Comparison of ENCODE assay signal across 10 cellular contexts in the genomic region with DNA sequence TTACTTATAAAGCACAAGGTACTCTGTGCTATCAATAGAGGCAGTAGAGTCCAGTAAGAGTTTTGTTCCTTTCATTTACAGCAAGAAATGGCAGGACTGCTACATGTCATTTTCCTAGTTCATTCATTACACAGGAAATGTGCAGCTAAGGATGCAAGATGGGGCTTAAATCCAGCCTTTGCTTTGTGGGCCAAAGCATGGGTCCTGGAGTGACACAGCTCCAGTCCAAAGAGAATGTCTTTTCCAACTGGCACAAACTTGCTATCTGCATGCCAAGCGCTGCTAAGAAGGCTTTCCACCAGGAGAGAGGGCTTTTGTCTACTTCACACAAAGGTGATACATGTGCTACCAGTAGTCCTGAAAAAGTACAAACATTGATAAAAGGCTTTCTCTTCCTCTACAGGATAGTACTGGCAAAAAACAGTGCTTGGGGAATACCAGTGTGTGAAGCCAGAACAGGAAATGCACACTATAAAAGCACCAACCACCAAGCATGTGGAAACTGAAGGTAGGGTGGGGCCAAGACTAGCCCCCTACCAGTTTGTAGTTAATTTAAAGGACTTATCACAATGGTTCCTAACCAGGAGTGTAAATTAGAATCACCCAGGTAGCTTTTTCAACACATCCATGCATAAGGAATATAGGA.
A peak's percentile ranks its signal among the peaks of the same experiment; 100 is the strongest.
DNase-seq lines count a peak whose midpoint lies in the region; ATAC-seq and TF ChIP-seq lines count a peak whose summit lies in the region.
"Had no signal": no experiment of that assay in that cellular context is flagged by ENCODE, and none has a peak within 500 bp of the region (broad histone marks: within the 10 kb centered on the region; RNA-seq: fewer than 3 reads in every experiment).

No MANE protein-coding gene starts in this region.

- no peaks in the 10 kb centered on the region for H3K4me1 ChIP-seq in colonic mucosa

- peak; percentile 81 for ATAC-seq in GM18868 (IDR thresholded peaks at IDR 0.05; ENCODE audit: unreplicated experiment)
- peak; percentile 62 for ATAC-seq in HG02852 (IDR thresholded peaks at IDR 0.05; ENCODE audit: unreplicated experiment)
- peak; percentile 37 for ATAC-seq in activated CD8-positive, alpha-beta T cell treated with anti-CD3 and anti-CD28 coated beads for 36 hours
- peak; percentile 88 to 91 for ATAC-seq in naive B cell (ENCODE audit: low read depth in 2 of 2)
- ATAC-seq in HG03280 (IDR thresholded peaks at IDR 0.05; ENCODE audit: unreplicated experiment) = no peak

- H3K9ac ChIP-seq in colonic mucosa (ENCODE audit: low read depth in 2 of 2, low read length in 2 of 2) = no peak overlapping the region

- H3K36me3 ChIP-seq in colonic mucosa = no peaks in the 10 kb centered on the region

- peaks cover 7% of the 10 kb centered on the region for H3K36me3 Mint-ChIP-seq in activated CD8-positive, alpha-beta T cell treated with anti-CD3 and anti-CD28 coated beads for 36 hours (ENCODE audit: low read depth)
- H3K36me3 Mint-ChIP-seq in naive B cell = no peaks in the 10 kb centered on the region
- H3K36me3 Mint-ChIP-seq in HFFc6 (ENCODE audit: low read depth) = no peaks in the 10 kb centered on the region; the same call in 1 of the 2 replicates

- H3K9me3 Mint-ChIP-seq in activated CD8-positive, alpha-beta T cell treated with anti-CD3 and anti-CD28 coated beads for 36 hours = no peaks in the 10 kb centered on the region
- H3K9me3 Mint-ChIP-seq in naive B cell (no peaks in the 10 kb centered on the region), HFFc6 (no peaks in the 10 kb centered on the region)

- CTCF ChIA-PET in activated CD8-positive, alpha-beta T cell treated with anti-CD3 and anti-CD28 coated beads for 36 hours (lab: Charles Lee) = interaction anchor here (0.7 to 5.7 kb wide), 11 partner anchors 7 to 157 kb away, joined by 3 to 45 read pairs (median 5); a partner anchor contains a TSS

- POLR2A ChIA-PET in activated CD8-positive, alpha-beta T cell treated with anti-CD3 and anti-CD28 coated beads for 36 hours (lab: Charles Lee) = interaction anchor here (0.7 to 1.1 kb wide), 3 partner anchors 8 to 12 kb away, joined by 3 read pairs; no protein-coding TSS in a partner anchor

- H3K27ac Mint-ChIP-seq in activated CD8-positive, alpha-beta T cell treated with anti-CD3 and anti-CD28 coated beads for 36 hours = peak overlapping the region; percentile 78
- H3K27ac Mint-ChIP-seq in naive B cell (peak overlapping the region in 5 of 6 donors; percentile 62 to 85 (median 76)), HFFc6 (no peak overlapping the region)

- intact Hi-C loops in activated CD8-positive, alpha-beta T cell treated with anti-CD3 and anti-CD28 coated beads for 36 hours (cut with micrococcal nuclease) = no loop called here
- intact Hi-C loops in colonic mucosa (cut with DNase I) = no loop called here

- H3K4me1 Mint-ChIP-seq in activated CD8-positive, alpha-beta T cell treated with anti-CD3 and anti-CD28 coated beads for 36 hours (ENCODE audit: low read depth) = peaks cover 59% of the 10 kb centered on the region
- H3K4me1 Mint-ChIP-seq in naive B cell (peaks cover 26 to 72% (median 28%) of the 10 kb centered on the region in 3 donors), HFFc6 (ENCODE audit: low read depth) (peaks cover 15% of the 10 kb centered on the region)

- no peaks in the 10 kb centered on the region for H3K27me3 Mint-ChIP-seq in activated CD8-positive, alpha-beta T cell treated with anti-CD3 and anti-CD28 coated beads for 36 hours
- no peaks in the 10 kb centered on the region for H3K27me3 Mint-ChIP-seq in naive B cell
- no peaks in the 10 kb centered on the region for H3K27me3 Mint-ChIP-seq in HFFc6 (ENCODE audit: insufficient read depth)

- H3K27me3 ChIP-seq in colonic mucosa = no peaks in the 10 kb centered on the region

- no peak for DNase-seq in activated CD8-positive, alpha-beta T cell treated with anti-CD3 and anti-CD28 coated beads for 36 hours
- DNase-seq in naive B cell (peak; percentile 19), colonic mucosa (no peak), HFFc6 (no peak)
- DNase-seq: activated gamma-delta T cell; NCI-H1417 treated with DMSO at 0.1 percent for 48 hours; stimulated activated naive CD4-positive, alpha-beta T cell had no signal

- H3K27ac ChIP-seq in colonic mucosa = no peak overlapping the region

- H3K9me3 ChIP-seq in colonic mucosa = no peaks in the 10 kb centered on the region

- no peak for TF ChIP-seq CTCF in activated CD8-positive, alpha-beta T cell treated with anti-CD3 and anti-CD28 coated beads for 36 hours (IDR thresholded peaks at IDR 0.05)
- TF ChIP-seq CTCF in colonic mucosa (IDR thresholded peaks at IDR 0.05) = no peak
- TF ChIP-seq CTCF in HFFc6 (IDR thresholded peaks at IDR 0.05) = no peak

- H3K4me3 Mint-ChIP-seq in activated CD8-positive, alpha-beta T cell treated with anti-CD3 and anti-CD28 coated beads for 36 hours = no peak overlapping the region
- H3K4me3 Mint-ChIP-seq in naive B cell (peak overlapping the region; percentile 6 to 75 (median 50)), HFFc6 (no peak overlapping the region)

- no peak overlapping the region for H3K4me3 ChIP-seq in colonic mucosa

Comparison
In these comparisons a context has a peak if more than half of its experiments do, and no peak if none do; other contexts are left out.
1. H3K4me3 Mint-ChIP-seq: peak in naive B cell (8 of 8); none in activated CD8-positive, alpha-beta T cell treated with anti-CD3 and anti-CD28 coated beads for 36 hours (single experiment) and HFFc6 (single experiment).